Comparison of ENCODE assay signal across 1 cellular context in the genomic region with DNA sequence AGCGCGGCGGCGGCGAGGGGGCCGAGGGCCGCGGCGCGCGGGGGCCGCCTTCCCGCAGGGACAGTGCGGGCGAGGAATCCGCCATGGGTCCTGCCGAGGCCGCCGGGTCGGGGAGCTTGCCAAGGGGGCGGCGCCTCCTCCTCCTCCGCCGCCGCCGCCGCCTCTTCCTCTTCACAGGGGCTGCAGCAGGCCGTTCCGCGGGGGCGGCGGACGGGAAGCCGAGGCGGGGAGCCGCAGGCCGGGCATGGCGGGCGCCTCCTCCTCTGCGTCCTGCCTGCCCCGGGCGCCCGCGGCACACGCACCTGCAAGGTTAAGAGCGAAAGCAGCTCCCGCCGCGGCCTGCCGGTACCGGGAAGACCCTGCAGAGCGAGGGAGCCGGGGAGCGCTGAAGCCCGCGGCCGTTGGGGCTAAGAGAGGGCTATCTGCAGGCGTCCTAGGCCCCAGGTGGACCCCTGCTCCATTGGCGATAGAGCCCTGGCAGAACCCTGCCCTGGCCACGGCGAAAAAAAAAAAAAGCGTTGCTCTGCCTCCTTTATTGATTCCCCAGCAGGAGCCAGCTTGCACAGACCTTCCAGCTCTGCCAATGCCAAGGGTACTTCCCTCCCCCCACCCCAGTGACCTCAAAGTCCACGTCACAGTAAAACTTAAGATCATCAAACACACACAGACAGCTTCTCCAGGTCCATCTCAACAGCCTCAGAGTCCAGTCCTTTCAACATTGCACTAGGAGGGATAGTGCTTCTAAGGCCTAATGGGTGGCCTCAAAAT.
TF ChIP-seq lines count a peak whose summit lies in the region.

A gene with protein sequence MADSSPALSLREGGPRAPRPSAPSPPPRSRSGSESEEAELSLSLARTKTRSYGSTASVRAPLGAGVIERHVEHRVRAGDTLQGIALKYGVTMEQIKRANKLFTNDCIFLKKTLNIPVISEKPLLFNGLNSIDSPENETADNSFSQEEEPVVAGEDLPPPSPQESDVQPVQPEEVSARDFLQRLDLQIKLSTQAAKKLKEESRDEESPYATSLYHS (minus strand): TSS at position 118 of the 768 bp plus-strand sequence. CDS start 33 bp downstream, at position 85.

TF ChIP-seq in Ishikawa, 13 proteins besides CTCF, POLR2A, EP300 and RAD21 (continued from another document):
- TF ChIP-seq CREB1 (IDR thresholded peaks at IDR 0.05; ENCODE audit: low read depth), result 0 out of 2 replicates have a peak, but pooled peaks have one; percentile 26
- no peak for TF ChIP-seq TAF1 (IDR thresholded peaks at IDR 0.05; ENCODE audit: low read depth)
